In the genomic region with DNA sequence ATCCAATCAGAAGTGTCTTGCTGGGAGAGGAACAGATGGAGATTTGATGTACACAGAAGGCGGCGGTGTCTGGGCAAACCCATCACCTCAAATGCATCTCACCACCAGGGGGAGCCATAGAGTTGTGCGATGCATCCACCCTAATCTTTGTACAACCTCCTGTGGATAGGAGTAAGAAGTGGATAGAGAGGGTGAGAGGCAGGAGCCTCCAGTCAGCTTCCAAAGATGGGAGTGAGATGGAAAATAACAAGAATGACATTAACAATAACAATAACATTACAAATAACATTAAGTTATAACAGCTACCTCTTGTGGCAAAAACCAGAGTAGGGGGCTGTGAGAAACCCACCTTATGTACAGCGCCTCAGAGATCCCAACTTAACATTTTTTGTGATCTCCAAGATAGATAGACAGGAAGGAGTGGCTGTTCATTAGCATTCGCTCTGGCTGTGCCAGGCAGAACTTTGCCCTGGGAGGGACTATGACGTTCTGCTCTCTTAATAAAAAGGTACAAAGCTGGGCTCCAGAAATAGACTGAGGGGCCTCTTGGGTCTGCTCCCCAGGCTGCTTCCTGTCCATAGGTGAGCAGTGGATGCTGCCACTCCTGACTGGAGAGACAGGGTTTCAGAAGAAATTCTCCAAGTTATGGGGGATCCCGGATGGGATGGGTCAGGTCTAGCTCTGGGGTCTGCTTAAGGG, we compare ENCODE assay signal across 8 cellular contexts. TPM values are rescaled to one million over a fixed set of nuclear protein-coding genes. Genes with fewer than 3 reads are reported as not detected.
DNase-seq lines count a peak whose midpoint lies in the region; ATAC-seq and TF ChIP-seq lines count a peak whose summit lies in the region.

No MANE protein-coding gene starts in this region.

- H3K27me3 Mint-ChIP-seq in activated CD4-positive, alpha-beta memory T cell treated with anti-CD3 and anti-CD28 coated beads, Interleukin-2, amount 10 ng/mL, durations not matched to agents 7 days and 5 days: peaks cover 8% of the 10 kb centered on the region

- H3K9me3 Mint-ChIP-seq in activated CD4-positive, alpha-beta memory T cell treated with anti-CD3 and anti-CD28 coated beads, Interleukin-2, amount 10 ng/mL, durations not matched to agents 7 days and 5 days: no peaks in the 10 kb centered on the region

- CTCF ChIA-PET in activated CD4-positive, alpha-beta memory T cell treated with anti-CD3 and anti-CD28 coated beads, Interleukin-2, amount 10 ng/mL, durations not matched to agents 7 days and 5 days (lab: Charles Lee): interaction anchor here (0.7 to 3.9 kb wide), 19 partner anchors 9 to 304 kb away, joined by 3 to 66 read pairs (median 5); no protein-coding TSS in a partner anchor

- no peak for ATAC-seq in GM19463 (IDR thresholded peaks at IDR 0.05; ENCODE audit: unreplicated experiment)

- H3K36me3 Mint-ChIP-seq in activated CD4-positive, alpha-beta memory T cell treated with anti-CD3 and anti-CD28 coated beads, Interleukin-2, amount 10 ng/mL, durations not matched to agents 7 days and 5 days (ENCODE audit: low read depth): no peaks in the 10 kb centered on the region

- no peak overlapping the region for H3K27ac Mint-ChIP-seq in activated CD4-positive, alpha-beta memory T cell treated with anti-CD3 and anti-CD28 coated beads, Interleukin-2, amount 10 ng/mL, durations not matched to agents 7 days and 5 days

- POLR2A ChIA-PET in activated CD4-positive, alpha-beta memory T cell treated with anti-CD3 and anti-CD28 coated beads, Interleukin-2, amount 10 ng/mL, durations not matched to agents 7 days and 5 days (lab: Charles Lee): no interaction called here

- peak; percentile 85 for TF ChIP-seq CTCF in AG09309 (IDR thresholded peaks at IDR 0.05; ENCODE audit: control insufficient read depth, insufficient read depth, low read depth, low read length, missing control alignments)

- peaks cover 13% of the 10 kb centered on the region for H3K4me1 Mint-ChIP-seq in activated CD4-positive, alpha-beta memory T cell treated with anti-CD3 and anti-CD28 coated beads, Interleukin-2, amount 10 ng/mL, durations not matched to agents 7 days and 5 days

- no peak overlapping the region for H3K4me3 Mint-ChIP-seq in activated CD4-positive, alpha-beta memory T cell treated with anti-CD3 and anti-CD28 coated beads, Interleukin-2, amount 10 ng/mL, durations not matched to agents 7 days and 5 days

- DNase-seq in AG09309 (ENCODE audit: low read depth): peak; percentile 11
- peak; percentile 62 for DNase-seq in H4 (ENCODE audit: low spot score)
- peak; percentile 73 for DNase-seq in NCI-H82 treated with DMSO at 0.1 percent for 48 hours (lab: John Stamatoyannopoulos, UW; ENCODE audit: unreplicated experiment)
- DNase-seq in activated CD4-positive, alpha-beta memory T cell treated with anti-CD3 and anti-CD28 coated beads, Interleukin-2, amount 10 ng/mL, durations not matched to agents 7 days and 5 days: peak; percentile 82
- DNase-seq in effector CD4-positive, alpha-beta T cell: peak; percentile 79
- DNase-seq in midbrain (lab: John Stamatoyannopoulos, UW): peak; percentile 49
- DNase-seq in stimulated activated CD8-positive, alpha-beta memory T cell treated with anti-CD3 and anti-CD28 coated beads, Interleukin-2, amount 100 ng/mL, for 1 hour (ENCODE audit: low read depth in 2 of 2): peak; percentile 54 to 73

- H3K4me3 ChIP-seq in AG09309 (ENCODE audit: control insufficient read depth, low read depth, low read length): no peak overlapping the region

RNA-seq across cellular contexts. Expression of a gene that starts 5.2 kb away (rescaled TPM):
- not detected in 2 replicates for total RNA-seq in H4 (2014; rRNA removed; shearing (Covaris generic))
- not detected for total RNA-seq in activated CD4-positive, alpha-beta memory T cell treated with anti-CD3 and anti-CD28 coated beads, Interleukin-2, amount 10 ng/mL, durations not matched to agents 7 days and 5 days

RNA-seq across cellular contexts. Expression of a gene that starts 14.9 kb away (rescaled TPM):
- total RNA-seq in H4 (2014; rRNA removed; shearing (Covaris generic)): not detected in 2 replicates
- total RNA-seq in activated CD4-positive, alpha-beta memory T cell treated with anti-CD3 and anti-CD28 coated beads, Interleukin-2, amount 10 ng/mL, durations not matched to agents 7 days and 5 days: not detected

RNA-seq across cellular contexts. Expression of a gene that starts 28.4 kb away (rescaled TPM):
- total RNA-seq in H4 (2014; rRNA removed; shearing (Covaris generic)): not detected in 2 replicates
- under 1 TPM; 0.35 to 0.43 TPM for total RNA-seq in activated CD4-positive, alpha-beta memory T cell treated with anti-CD3 and anti-CD28 coated beads, Interleukin-2, amount 10 ng/mL, durations not matched to agents 7 days and 5 days

RNA-seq across cellular contexts. Expression of a gene that starts 55.7 kb away (rescaled TPM):
- not detected in 2 replicates for total RNA-seq in H4 (2014; rRNA removed; shearing (Covaris generic))
- total RNA-seq in activated CD4-positive, alpha-beta memory T cell treated with anti-CD3 and anti-CD28 coated beads, Interleukin-2, amount 10 ng/mL, durations not matched to agents 7 days and 5 days: under 1 TPM; 0.45 to 0.88 TPM

RNA-seq across cellular contexts. Expression of a gene that starts 58.3 kb away (rescaled TPM):
- total RNA-seq in H4 (2014; rRNA removed; shearing (Covaris generic)): not detected in 2 replicates
- total RNA-seq in activated CD4-positive, alpha-beta memory T cell treated with anti-CD3 and anti-CD28 coated beads, Interleukin-2, amount 10 ng/mL, durations not matched to agents 7 days and 5 days: under 1 TPM; 0.15 to 0.48 TPM

Comparison
In these comparisons a context has a peak if more than half of its experiments do, and no peak if none do; other contexts are left out.
1. DNase-seq: peak in every context shown above with its lines; median percentile 82 in activated CD4-positive, alpha-beta memory T cell treated with anti-CD3 and anti-CD28 coated beads, Interleukin-2, amount 10 ng/mL, durations not matched to agents 7 days and 5 days; 79 in effector CD4-positive, alpha-beta T cell; 73 in NCI-H82 treated with DMSO at 0.1 percent for 48 hours; 64 in stimulated activated CD8-positive, alpha-beta memory T cell treated with anti-CD3 and anti-CD28 coated beads, Interleukin-2, amount 100 ng/mL, for 1 hour; 62 in H4; 49 in midbrain; 11 in AG09309.